1 cellular context compared by ENCODE assay signal in genomic region chr1:84505167-84506001, GRCh38.
TF ChIP-seq lines count a peak whose summit lies in the region.

No MANE protein-coding gene starts in this region.

TF ChIP-seq in WTC11, 78 proteins besides CTCF, POLR2A, EP300 and RAD21 (continued from another document):
- TF ChIP-seq GTF2I (CRISPR knock-in tag; conservative IDR thresholded peaks at IDR 0.05) (no peak), KAT7 (CRISPR knock-in tag; IDR thresholded peaks at IDR 0.05; ENCODE audit: borderline replicate concordance) (no peak), SP1 (CRISPR knock-in tag; conservative IDR thresholded peaks at IDR 0.05) (no peak), CREB1 (CRISPR knock-in tag; IDR thresholded peaks at IDR 0.05) (no peak), TEAD4 (CRISPR knock-in tag; IDR thresholded peaks at IDR 0.05) (no peak), ZNF281 (CRISPR knock-in tag; IDR thresholded peaks at IDR 0.05) (no peak), ZMAT4 (CRISPR knock-in tag; IDR thresholded peaks at IDR 0.05) (no peak), ZNF317 (CRISPR knock-in tag; IDR thresholded peaks at IDR 0.05; ENCODE audit: borderline replicate concordance, low read depth) (no peak), USF1 (CRISPR knock-in tag; IDR thresholded peaks at IDR 0.05) (0 out of 2 replicates have a peak, but pooled peaks have one; percentile 34), EMX1 (CRISPR knock-in tag; IDR thresholded peaks at IDR 0.05) (no peak), CBFB (CRISPR knock-in tag; IDR thresholded peaks at IDR 0.05; ENCODE audit: low read depth) (no peak), USF2 (CRISPR knock-in tag; IDR thresholded peaks at IDR 0.05) (no peak), OVOL2 (CRISPR knock-in tag; IDR thresholded peaks at IDR 0.05; ENCODE audit: borderline replicate concordance) (no peak), MYBL2 (CRISPR knock-in tag; IDR thresholded peaks at IDR 0.05) (no peak), SOX15 (CRISPR knock-in tag; IDR thresholded peaks at IDR 0.05) (no peak), ZNF425 (CRISPR knock-in tag; conservative IDR thresholded peaks at IDR 0.05) (no peak)
- TF ChIP-seq, protein P1, sequence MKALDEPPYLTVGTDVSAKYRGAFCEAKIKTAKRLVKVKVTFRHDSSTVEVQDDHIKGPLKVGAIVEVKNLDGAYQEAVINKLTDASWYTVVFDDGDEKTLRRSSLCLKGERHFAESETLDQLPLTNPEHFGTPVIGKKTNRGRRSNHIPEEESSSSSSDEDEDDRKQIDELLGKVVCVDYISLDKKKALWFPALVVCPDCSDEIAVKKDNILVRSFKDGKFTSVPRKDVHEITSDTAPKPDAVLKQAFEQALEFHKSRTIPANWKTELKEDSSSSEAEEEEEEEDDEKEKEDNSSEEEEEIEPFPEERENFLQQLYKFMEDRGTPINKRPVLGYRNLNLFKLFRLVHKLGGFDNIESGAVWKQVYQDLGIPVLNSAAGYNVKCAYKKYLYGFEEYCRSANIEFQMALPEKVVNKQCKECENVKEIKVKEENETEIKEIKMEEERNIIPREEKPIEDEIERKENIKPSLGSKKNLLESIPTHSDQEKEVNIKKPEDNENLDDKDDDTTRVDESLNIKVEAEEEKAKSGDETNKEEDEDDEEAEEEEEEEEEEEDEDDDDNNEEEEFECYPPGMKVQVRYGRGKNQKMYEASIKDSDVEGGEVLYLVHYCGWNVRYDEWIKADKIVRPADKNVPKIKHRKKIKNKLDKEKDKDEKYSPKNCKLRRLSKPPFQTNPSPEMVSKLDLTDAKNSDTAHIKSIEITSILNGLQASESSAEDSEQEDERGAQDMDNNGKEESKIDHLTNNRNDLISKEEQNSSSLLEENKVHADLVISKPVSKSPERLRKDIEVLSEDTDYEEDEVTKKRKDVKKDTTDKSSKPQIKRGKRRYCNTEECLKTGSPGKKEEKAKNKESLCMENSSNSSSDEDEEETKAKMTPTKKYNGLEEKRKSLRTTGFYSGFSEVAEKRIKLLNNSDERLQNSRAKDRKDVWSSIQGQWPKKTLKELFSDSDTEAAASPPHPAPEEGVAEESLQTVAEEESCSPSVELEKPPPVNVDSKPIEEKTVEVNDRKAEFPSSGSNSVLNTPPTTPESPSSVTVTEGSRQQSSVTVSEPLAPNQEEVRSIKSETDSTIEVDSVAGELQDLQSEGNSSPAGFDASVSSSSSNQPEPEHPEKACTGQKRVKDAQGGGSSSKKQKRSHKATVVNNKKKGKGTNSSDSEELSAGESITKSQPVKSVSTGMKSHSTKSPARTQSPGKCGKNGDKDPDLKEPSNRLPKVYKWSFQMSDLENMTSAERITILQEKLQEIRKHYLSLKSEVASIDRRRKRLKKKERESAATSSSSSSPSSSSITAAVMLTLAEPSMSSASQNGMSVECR (CRISPR knock-in tag; IDR thresholded peaks at IDR 0.05; ENCODE audit: borderline replicate concordance): 0 out of 2 replicates have a peak, but pooled peaks have one; percentile 65
- TF ChIP-seq, protein P2, sequence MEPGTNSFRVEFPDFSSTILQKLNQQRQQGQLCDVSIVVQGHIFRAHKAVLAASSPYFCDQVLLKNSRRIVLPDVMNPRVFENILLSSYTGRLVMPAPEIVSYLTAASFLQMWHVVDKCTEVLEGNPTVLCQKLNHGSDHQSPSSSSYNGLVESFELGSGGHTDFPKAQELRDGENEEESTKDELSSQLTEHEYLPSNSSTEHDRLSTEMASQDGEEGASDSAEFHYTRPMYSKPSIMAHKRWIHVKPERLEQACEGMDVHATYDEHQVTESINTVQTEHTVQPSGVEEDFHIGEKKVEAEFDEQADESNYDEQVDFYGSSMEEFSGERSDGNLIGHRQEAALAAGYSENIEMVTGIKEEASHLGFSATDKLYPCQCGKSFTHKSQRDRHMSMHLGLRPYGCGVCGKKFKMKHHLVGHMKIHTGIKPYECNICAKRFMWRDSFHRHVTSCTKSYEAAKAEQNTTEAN (CRISPR knock-in tag; IDR thresholded peaks at IDR 0.05): no peak
- TF ChIP-seq, protein P3, sequence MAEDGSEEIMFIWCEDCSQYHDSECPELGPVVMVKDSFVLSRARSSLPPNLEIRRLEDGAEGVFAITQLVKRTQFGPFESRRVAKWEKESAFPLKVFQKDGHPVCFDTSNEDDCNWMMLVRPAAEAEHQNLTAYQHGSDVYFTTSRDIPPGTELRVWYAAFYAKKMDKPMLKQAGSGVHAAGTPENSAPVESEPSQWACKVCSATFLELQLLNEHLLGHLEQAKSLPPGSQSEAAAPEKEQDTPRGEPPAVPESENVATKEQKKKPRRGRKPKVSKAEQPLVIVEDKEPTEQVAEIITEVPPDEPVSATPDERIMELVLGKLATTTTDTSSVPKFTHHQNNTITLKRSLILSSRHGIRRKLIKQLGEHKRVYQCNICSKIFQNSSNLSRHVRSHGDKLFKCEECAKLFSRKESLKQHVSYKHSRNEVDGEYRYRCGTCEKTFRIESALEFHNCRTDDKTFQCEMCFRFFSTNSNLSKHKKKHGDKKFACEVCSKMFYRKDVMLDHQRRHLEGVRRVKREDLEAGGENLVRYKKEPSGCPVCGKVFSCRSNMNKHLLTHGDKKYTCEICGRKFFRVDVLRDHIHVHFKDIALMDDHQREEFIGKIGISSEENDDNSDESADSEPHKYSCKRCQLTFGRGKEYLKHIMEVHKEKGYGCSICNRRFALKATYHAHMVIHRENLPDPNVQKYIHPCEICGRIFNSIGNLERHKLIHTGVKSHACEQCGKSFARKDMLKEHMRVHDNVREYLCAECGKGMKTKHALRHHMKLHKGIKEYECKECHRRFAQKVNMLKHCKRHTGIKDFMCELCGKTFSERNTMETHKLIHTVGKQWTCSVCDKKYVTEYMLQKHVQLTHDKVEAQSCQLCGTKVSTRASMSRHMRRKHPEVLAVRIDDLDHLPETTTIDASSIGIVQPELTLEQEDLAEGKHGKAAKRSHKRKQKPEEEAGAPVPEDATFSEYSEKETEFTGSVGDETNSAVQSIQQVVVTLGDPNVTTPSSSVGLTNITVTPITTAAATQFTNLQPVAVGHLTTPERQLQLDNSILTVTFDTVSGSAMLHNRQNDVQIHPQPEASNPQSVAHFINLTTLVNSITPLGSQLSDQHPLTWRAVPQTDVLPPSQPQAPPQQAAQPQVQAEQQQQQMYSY (CRISPR knock-in tag; IDR thresholded peaks at IDR 0.05): no peak
- TF ChIP-seq, protein P4, sequence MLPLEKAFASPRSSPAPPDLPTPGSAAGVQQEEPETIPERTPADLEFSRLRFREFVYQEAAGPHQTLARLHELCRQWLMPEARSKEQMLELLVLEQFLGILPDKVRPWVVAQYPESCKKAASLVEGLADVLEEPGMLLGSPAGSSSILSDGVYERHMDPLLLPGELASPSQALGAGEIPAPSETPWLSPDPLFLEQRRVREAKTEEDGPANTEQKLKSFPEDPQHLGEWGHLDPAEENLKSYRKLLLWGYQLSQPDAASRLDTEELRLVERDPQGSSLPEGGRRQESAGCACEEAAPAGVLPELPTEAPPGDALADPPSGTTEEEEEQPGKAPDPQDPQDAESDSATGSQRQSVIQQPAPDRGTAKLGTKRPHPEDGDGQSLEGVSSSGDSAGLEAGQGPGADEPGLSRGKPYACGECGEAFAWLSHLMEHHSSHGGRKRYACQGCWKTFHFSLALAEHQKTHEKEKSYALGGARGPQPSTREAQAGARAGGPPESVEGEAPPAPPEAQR (CRISPR knock-in tag; IDR thresholded peaks at IDR 0.05): no peak
